In the genomic region with DNA sequence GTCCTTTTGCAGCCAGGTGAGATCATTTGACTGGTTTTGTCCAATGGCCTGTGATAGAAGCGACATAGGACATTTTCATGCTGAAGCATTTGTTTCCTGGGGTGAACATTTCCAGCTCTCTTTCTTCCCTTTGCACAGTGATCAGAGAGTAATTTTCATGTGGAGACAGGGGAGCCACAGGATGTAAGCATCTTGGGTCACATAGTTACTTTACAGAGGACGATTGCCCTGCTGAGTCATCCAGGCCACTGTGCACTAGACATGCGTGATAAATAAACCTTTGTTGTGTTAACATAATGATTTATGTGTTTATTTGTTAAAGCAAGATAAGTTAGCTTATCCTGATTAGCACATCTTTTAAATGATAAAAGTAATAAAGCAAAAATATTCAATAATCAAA, we compare ENCODE assay signal across 15 cellular contexts.
DNase-seq lines count a peak whose midpoint lies in the region; ATAC-seq and TF ChIP-seq lines count a peak whose summit lies in the region.
"Had no signal": no experiment of that assay in that cellular context is flagged by ENCODE, and none has a peak within 500 bp of the region (broad histone marks: within the 10 kb centered on the region; RNA-seq: fewer than 3 reads in every experiment).

No MANE protein-coding gene starts in this region.

- DNase-seq in HCEC 1CT (peak; percentile 39), foreskin melanocyte (peak; percentile 38), smooth muscle cell of the brain vasculature (ENCODE audit: low read depth, low spot score) (peak; percentile 9), AG20443 (ENCODE audit: low spot score) (no peak)
- DNase-seq: activated naive CD8-positive, alpha-beta T cell treated with anti-CD3 and anti-CD28 coated beads for 36 hours; hippocampal formation; Kasumi-1; mesendoderm; NCI-H2171; PC-9 had no signal

- ATAC-seq in SK-N-SH treated with all-trans-retinoic acid at 6 μM for 48 hours: 0 out of 3 replicates have a peak, but pooled peaks have one; percentile 47
- ATAC-seq in GM18873 (IDR thresholded peaks at IDR 0.05; ENCODE audit: low FRiP score, unreplicated experiment): no peak
- no peak for ATAC-seq in GM18498 (IDR thresholded peaks at IDR 0.05; ENCODE audit: unreplicated experiment)
- ATAC-seq: GM12878, HCT116 had no signal

TF ChIP-seq in SK-N-SH treated with all-trans-retinoic acid at 6 μM for 48 hours, 23 proteins besides CTCF, POLR2A, EP300 and RAD21:
- TF ChIP-seq, protein P1, sequence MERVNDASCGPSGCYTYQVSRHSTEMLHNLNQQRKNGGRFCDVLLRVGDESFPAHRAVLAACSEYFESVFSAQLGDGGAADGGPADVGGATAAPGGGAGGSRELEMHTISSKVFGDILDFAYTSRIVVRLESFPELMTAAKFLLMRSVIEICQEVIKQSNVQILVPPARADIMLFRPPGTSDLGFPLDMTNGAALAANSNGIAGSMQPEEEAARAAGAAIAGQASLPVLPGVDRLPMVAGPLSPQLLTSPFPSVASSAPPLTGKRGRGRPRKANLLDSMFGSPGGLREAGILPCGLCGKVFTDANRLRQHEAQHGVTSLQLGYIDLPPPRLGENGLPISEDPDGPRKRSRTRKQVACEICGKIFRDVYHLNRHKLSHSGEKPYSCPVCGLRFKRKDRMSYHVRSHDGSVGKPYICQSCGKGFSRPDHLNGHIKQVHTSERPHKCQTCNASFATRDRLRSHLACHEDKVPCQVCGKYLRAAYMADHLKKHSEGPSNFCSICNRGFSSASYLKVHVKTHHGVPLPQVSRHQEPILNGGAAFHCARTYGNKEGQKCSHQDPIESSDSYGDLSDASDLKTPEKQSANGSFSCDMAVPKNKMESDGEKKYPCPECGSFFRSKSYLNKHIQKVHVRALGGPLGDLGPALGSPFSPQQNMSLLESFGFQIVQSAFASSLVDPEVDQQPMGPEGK (CRISPR knock-in tag; IDR thresholded peaks at IDR 0.05; ENCODE audit: borderline replicate concordance): no peak
- TF ChIP-seq RARB (CRISPR knock-in tag; IDR thresholded peaks at IDR 0.05) (no peak), TCF4 (CRISPR knock-in tag; IDR thresholded peaks at IDR 0.05; ENCODE audit: borderline replicate concordance) (no peak), ZC3H10 (CRISPR knock-in tag; IDR thresholded peaks at IDR 0.05) (no peak), SNAI2 (CRISPR knock-in tag; IDR thresholded peaks at IDR 0.05) (no peak), ZFP30 (CRISPR knock-in tag; IDR thresholded peaks at IDR 0.05) (no peak), TOX (CRISPR knock-in tag; IDR thresholded peaks at IDR 0.05; ENCODE audit: borderline replicate concordance) (no peak), PPARA (CRISPR knock-in tag; IDR thresholded peaks at IDR 0.05; ENCODE audit: borderline replicate concordance) (no peak), GLIS3 (CRISPR knock-in tag; IDR thresholded peaks at IDR 0.05) (no peak), ESRRG (CRISPR knock-in tag; IDR thresholded peaks at IDR 0.05) (no peak), ZFP3 (CRISPR knock-in tag; IDR thresholded peaks at IDR 0.05) (no peak), BACH2 (CRISPR knock-in tag; IDR thresholded peaks at IDR 0.05; ENCODE audit: borderline replicate concordance) (no peak), CSDC2 (CRISPR knock-in tag; IDR thresholded peaks at IDR 0.05) (no peak), OSR1 (CRISPR knock-in tag; IDR thresholded peaks at IDR 0.05) (no peak), ARNTL (CRISPR knock-in tag; IDR thresholded peaks at IDR 0.05; ENCODE audit: borderline replicate concordance, low read depth) (no peak), ZNF70 (CRISPR knock-in tag; IDR thresholded peaks at IDR 0.05) (no peak)
- TF ChIP-seq, protein P2, sequence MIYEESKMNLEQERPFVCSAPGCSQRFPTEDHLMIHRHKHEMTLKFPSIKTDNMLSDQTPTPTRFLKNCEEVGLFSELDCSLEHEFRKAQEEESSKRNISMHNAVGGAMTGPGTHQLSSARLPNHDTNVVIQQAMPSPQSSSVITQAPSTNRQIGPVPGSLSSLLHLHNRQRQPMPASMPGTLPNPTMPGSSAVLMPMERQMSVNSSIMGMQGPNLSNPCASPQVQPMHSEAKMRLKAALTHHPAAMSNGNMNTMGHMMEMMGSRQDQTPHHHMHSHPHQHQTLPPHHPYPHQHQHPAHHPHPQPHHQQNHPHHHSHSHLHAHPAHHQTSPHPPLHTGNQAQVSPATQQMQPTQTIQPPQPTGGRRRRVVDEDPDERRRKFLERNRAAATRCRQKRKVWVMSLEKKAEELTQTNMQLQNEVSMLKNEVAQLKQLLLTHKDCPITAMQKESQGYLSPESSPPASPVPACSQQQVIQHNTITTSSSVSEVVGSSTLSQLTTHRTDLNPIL (CRISPR knock-in tag; IDR thresholded peaks at IDR 0.05; ENCODE audit: low read depth): no peak
- TF ChIP-seq, protein P3, sequence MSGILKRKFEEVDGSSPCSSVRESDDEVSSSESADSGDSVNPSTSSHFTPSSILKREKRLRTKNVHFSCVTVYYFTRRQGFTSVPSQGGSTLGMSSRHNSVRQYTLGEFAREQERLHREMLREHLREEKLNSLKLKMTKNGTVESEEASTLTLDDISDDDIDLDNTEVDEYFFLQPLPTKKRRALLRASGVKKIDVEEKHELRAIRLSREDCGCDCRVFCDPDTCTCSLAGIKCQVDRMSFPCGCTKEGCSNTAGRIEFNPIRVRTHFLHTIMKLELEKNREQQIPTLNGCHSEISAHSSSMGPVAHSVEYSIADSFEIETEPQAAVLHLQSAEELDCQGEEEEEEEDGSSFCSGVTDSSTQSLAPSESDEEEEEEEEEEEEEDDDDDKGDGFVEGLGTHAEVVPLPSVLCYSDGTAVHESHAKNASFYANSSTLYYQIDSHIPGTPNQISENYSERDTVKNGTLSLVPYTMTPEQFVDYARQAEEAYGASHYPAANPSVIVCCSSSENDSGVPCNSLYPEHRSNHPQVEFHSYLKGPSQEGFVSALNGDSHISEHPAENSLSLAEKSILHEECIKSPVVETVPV (CRISPR knock-in tag; IDR thresholded peaks at IDR 0.05): no peak
- TF ChIP-seq, protein P4, sequence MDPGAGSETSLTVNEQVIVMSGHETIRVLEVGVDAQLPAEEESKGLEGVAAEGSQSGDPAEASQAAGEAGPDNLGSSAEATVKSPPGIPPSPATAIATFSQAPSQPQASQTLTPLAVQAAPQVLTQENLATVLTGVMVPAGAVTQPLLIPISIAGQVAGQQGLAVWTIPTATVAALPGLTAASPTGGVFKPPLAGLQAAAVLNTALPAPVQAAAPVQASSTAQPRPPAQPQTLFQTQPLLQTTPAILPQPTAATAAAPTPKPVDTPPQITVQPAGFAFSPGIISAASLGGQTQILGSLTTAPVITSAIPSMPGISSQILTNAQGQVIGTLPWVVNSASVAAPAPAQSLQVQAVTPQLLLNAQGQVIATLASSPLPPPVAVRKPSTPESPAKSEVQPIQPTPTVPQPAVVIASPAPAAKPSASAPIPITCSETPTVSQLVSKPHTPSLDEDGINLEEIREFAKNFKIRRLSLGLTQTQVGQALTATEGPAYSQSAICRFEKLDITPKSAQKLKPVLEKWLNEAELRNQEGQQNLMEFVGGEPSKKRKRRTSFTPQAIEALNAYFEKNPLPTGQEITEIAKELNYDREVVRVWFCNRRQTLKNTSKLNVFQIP (CRISPR knock-in tag; IDR thresholded peaks at IDR 0.05; ENCODE audit: borderline replicate concordance, low read depth): no peak
- TF ChIP-seq, protein P5, sequence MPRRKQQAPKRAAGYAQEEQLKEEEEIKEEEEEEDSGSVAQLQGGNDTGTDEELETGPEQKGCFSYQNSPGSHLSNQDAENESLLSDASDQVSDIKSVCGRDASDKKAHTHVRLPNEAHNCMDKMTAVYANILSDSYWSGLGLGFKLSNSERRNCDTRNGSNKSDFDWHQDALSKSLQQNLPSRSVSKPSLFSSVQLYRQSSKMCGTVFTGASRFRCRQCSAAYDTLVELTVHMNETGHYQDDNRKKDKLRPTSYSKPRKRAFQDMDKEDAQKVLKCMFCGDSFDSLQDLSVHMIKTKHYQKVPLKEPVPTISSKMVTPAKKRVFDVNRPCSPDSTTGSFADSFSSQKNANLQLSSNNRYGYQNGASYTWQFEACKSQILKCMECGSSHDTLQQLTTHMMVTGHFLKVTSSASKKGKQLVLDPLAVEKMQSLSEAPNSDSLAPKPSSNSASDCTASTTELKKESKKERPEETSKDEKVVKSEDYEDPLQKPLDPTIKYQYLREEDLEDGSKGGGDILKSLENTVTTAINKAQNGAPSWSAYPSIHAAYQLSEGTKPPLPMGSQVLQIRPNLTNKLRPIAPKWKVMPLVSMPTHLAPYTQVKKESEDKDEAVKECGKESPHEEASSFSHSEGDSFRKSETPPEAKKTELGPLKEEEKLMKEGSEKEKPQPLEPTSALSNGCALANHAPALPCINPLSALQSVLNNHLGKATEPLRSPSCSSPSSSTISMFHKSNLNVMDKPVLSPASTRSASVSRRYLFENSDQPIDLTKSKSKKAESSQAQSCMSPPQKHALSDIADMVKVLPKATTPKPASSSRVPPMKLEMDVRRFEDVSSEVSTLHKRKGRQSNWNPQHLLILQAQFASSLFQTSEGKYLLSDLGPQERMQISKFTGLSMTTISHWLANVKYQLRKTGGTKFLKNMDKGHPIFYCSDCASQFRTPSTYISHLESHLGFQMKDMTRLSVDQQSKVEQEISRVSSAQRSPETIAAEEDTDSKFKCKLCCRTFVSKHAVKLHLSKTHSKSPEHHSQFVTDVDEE (CRISPR knock-in tag; IDR thresholded peaks at IDR 0.05): no peak
